ENCODE assay signal across 14 cellular contexts in the genomic region with DNA sequence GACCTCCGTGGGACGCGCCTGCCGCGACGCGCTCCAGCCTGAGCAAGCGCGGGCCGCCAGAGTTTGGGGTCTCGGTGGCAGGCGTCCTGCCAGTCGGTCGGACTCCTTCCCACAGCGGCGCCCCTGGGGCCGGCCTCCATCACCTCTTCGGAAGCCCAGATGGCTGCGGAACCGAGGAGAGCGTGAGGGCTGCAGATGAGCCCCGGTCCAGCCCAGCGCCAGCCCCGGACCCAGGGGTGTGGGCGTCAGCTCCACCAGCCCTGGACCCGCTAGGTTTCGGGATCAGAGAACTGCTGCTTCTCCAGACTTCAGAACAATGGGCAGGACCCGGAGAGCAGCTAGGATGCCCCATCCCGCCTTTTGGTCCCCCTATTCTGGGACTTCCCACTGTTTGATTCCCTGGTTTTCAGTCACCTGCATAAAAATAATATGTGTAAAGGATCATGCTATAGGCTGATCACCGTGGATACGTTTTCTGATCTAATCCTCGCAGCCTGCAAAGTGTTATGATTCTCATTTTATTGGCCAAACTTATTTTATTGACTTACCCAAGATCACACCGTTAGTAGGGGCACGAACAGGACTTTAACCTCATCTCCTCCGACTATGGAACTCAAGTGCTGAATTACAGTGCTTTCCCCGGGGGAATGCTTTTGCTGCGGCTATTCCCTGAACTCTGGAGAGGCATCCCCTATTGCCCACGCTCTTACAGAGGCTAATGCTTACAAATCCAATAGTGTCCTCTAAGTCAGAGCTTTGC. TPM values are rescaled to one million over a fixed set of nuclear protein-coding genes. Genes with fewer than 3 reads are reported as not detected.
A peak's percentile ranks its signal among the peaks of the same experiment; 100 is the strongest.
DNase-seq lines count a peak whose midpoint lies in the region; ATAC-seq, FAIRE-seq and TF ChIP-seq lines count a peak whose summit lies in the region.
"Had no signal": no experiment of that assay in that cellular context is flagged by ENCODE, and none has a peak within 500 bp of the region (broad histone marks: within the 10 kb centered on the region; RNA-seq: fewer than 3 reads in every experiment).

No MANE protein-coding gene starts in this region.

- H3K4me2 ChIP-seq in IMR-90 (ENCODE audit: low read depth, low read length) (no peak overlapping the region; the same call in 1 of the 2 replicates), fibroblast of lung (ENCODE audit: extremely low read depth, insufficient read depth, low read length) (peak overlapping the region; percentile 72)

- peaks cover 69% of the 10 kb centered on the region for H3K27me3 Mint-ChIP-seq in activated T-cell treated with anti-CD3 and anti-CD28 coated beads, Interleukin-2, amount 50 U/mL, for 72 hours (ENCODE audit: low read depth)
- H3K27me3 Mint-ChIP-seq in activated T-cell treated with anti-CD3 and anti-CD28 coated beads, Interleukin-2, amount 50 U/mL, for 4 hours (ENCODE audit: low read depth) = peaks cover 60% of the 10 kb centered on the region

- no peak overlapping the region for H3K14ac ChIP-seq in IMR-90 (replicated peaks; ENCODE audit: low read depth, low read length)

- H3K56ac ChIP-seq in IMR-90 (ENCODE audit: extremely low read depth, insufficient read depth, low read length) = no peak overlapping the region

- no peak for TF ChIP-seq CTCF in IMR-90 (conservative IDR thresholded peaks at IDR 0.05; ENCODE audit: low read depth, low read length)
- TF ChIP-seq CTCF in fibroblast of lung (conservative IDR thresholded peaks at IDR 0.05 in 1 of 2, IDR thresholded peaks at IDR 0.05 in 1 of 2; ENCODE audit: low read depth in 1 of 2, low read length in 2 of 2) = no peak

- H3K18ac ChIP-seq in IMR-90 (ENCODE audit: low read depth, low read length) = no peak overlapping the region

- H3K27me3 ChIP-seq in IMR-90 (ENCODE audit: control insufficient read depth, insufficient read depth, low read length) = peaks cover 82% of the 10 kb centered on the region
- H3K27me3 ChIP-seq in fibroblast of lung (ENCODE audit: control insufficient read depth, insufficient read depth, low read length) = peaks cover 66% of the 10 kb centered on the region

- H3K4me3 Mint-ChIP-seq in activated T-cell treated with anti-CD3 and anti-CD28 coated beads, Interleukin-2, amount 50 U/mL, for 72 hours = peak overlapping the region; percentile 66 to 72
- H3K4me3 Mint-ChIP-seq in activated T-cell treated with anti-CD3 and anti-CD28 coated beads, Interleukin-2, amount 50 U/mL, for 4 hours = no peak overlapping the region

- no peak overlapping the region for H2BK5ac ChIP-seq in IMR-90 (ENCODE audit: low read depth, low read length, poor library complexity, severe bottlenecking)

- H2AFZ ChIP-seq in IMR-90 (replicated peaks; ENCODE audit: low read length, poor library complexity) (peak overlapping the region; percentile 89), fibroblast of lung (ENCODE audit: low read length) (no peak overlapping the region)

- H2AK9ac ChIP-seq in IMR-90 (replicated peaks; ENCODE audit: low read depth, low read length, poor library complexity) = no peak overlapping the region

- CTCF ChIA-PET in IMR-90 (lab: Yijun Ruan, JAX) = interaction anchor here (0.7 kb wide), 1 partner anchor 9 kb away, joined by 4 read pairs; no protein-coding TSS in a partner anchor

- no peak overlapping the region for H3K27ac Mint-ChIP-seq in activated T-cell treated with anti-CD3 and anti-CD28 coated beads, Interleukin-2, amount 50 U/mL, for 72 hours

- H3K4me3 ChIP-seq in IMR-90 (ENCODE audit: insufficient read depth, low read depth, low read length) (no peak overlapping the region), fibroblast of lung (replicated peaks in 1 of 4; ENCODE audit: control extremely low read depth in 1 of 4, insufficient read depth in 1 of 4, low read depth in 3 of 4, low read length in 4 of 4) (peak overlapping the region in 2 of 4 experiments; percentile 39 to 49), skeletal muscle cell (ENCODE audit: low read depth, low read length) (peak overlapping the region; percentile 31)

- no peak overlapping the region for H2AK5ac ChIP-seq in IMR-90 (ENCODE audit: low read depth, low read length)

- FAIRE-seq in frontal cortex (lab: Jason Lieb, UNC) = no peak
- FAIRE-seq: colon, TTC549 had no signal

- H3K4me1 Mint-ChIP-seq in activated T-cell treated with anti-CD3 and anti-CD28 coated beads, Interleukin-2, amount 50 U/mL, for 72 hours (ENCODE audit: low read depth) = peaks cover 16% of the 10 kb centered on the region
- peaks cover 25% of the 10 kb centered on the region for H3K4me1 Mint-ChIP-seq in activated T-cell treated with anti-CD3 and anti-CD28 coated beads, Interleukin-2, amount 50 U/mL, for 4 hours (ENCODE audit: low read depth)

- no peak for ATAC-seq in activated T-cell treated with anti-CD3 and anti-CD28 coated beads, Interleukin-2, amount 50 U/mL, for 72 hours (replicated peaks in 1 of 2)
- ATAC-seq in activated T-cell treated with anti-CD3 and anti-CD28 coated beads, Interleukin-2, amount 50 U/mL, for 4 hours = no peak
- ATAC-seq in IMR-90 (ENCODE audit: low read depth) = no peak
- ATAC-seq: PC-3 had no signal

- no peak for TF ChIP-seq RAD21 in IMR-90 (IDR thresholded peaks at IDR 0.05; ENCODE audit: low read length)

- H3K4me1 ChIP-seq in IMR-90 (ENCODE audit: control insufficient read depth, insufficient read depth, low read length) = peaks cover 6% of the 10 kb centered on the region; the same call in 1 of the 2 replicates
- H3K4me1 ChIP-seq in fibroblast of lung (ENCODE audit: control insufficient read depth, extremely low read depth, insufficient read depth, low read length) = no peaks in the 10 kb centered on the region

- no peak overlapping the region for H4K91ac ChIP-seq in IMR-90 (ENCODE audit: insufficient read depth, low read depth, low read length)

- H3K9me1 ChIP-seq in IMR-90 (ENCODE audit: insufficient read depth, low read length) = no peaks in the 10 kb centered on the region

- H3K9ac ChIP-seq in IMR-90 (ENCODE audit: low read depth, low read length) = no peak overlapping the region
- H3K9ac ChIP-seq in fibroblast of lung (ENCODE audit: insufficient read depth, low read length) = no peak overlapping the region

- no peaks in the 10 kb centered on the region for H3K79me2 ChIP-seq in fibroblast of lung (ENCODE audit: control insufficient read depth, insufficient read depth, low read length)

- dilution Hi-C loops in IMR-90 (cut with HindIII; ENCODE audit: low sequenced_read_pairs, unreplicated experiment) = no loop called here

- no peak overlapping the region for H4K5ac ChIP-seq in IMR-90 (ENCODE audit: low read depth, low read length)

- in situ Hi-C loops in IMR-90 (cut with MboI; ENCODE audit: low sequenced_read_pairs) = no loop called here

- POLR2A ChIA-PET in IMR-90 (lab: Charles Lee; ENCODE audit: unreplicated experiment) = no interaction called here

- H3K36me3 ChIP-seq in IMR-90 (ENCODE audit: control insufficient read depth, insufficient read depth, low read length) = no peaks in the 10 kb centered on the region; the same call in 1 of the 2 replicates
- no peaks in the 10 kb centered on the region for H3K36me3 ChIP-seq in fibroblast of lung (ENCODE audit: control insufficient read depth, insufficient read depth, low read length)

- H3K23ac ChIP-seq in IMR-90 (ENCODE audit: low read depth, low read length) = 0 out of 2 replicates have a peak overlapping the region, but pooled peaks have one; percentile 31

- H3K4ac ChIP-seq in IMR-90 (ENCODE audit: low read depth, low read length) = no peak overlapping the region

- BruUV-seq in IMR-90 (replicated peaks; lab: Mats Ljungman, UMichigan) = no TSS peak

- no peak for DNase-seq in activated T-cell treated with anti-CD3 and anti-CD28 coated beads, Interleukin-2, amount 50 U/mL, for 72 hours
- no peak for DNase-seq in activated T-cell treated with anti-CD3 and anti-CD28 coated beads, Interleukin-2, amount 50 U/mL, for 4 hours
- DNase-seq in IMR-90 (no peak), fibroblast of lung (ENCODE audit: low read depth in 2 of 2) (no peak), skeletal muscle cell (ENCODE audit: low read depth) (no peak), frontal cortex (ENCODE audit: low spot score in 2 of 2) (no peak), pons (ENCODE audit: low spot score) (no peak)
- no peak for DNase-seq in stimulated activated CD4-positive, alpha-beta T cell treated with anti-CD3 and anti-CD28 coated beads, Interleukin-4, amount 100 ng/mL, for 4 hours
- DNase-seq: activated T-cell treated with anti-CD3 and anti-CD28 coated beads, Interleukin-2, amount 50 U/mL, for 1 hour; GF-D8; Karpas-422; PC-3 had no signal

- no peak overlapping the region for H4K8ac ChIP-seq in IMR-90 (ENCODE audit: low read depth in 2 of 2, low read length in 2 of 2)

- H2BK20ac ChIP-seq in IMR-90 (ENCODE audit: low read depth, low read length) = no peak overlapping the region

- H3K36me3 Mint-ChIP-seq in activated T-cell treated with anti-CD3 and anti-CD28 coated beads, Interleukin-2, amount 50 U/mL, for 72 hours (ENCODE audit: insufficient read depth in 2 of 2) = peaks cover 0 to 2% of the 10 kb centered on the region in 2 donors
- H3K36me3 Mint-ChIP-seq in activated T-cell treated with anti-CD3 and anti-CD28 coated beads, Interleukin-2, amount 50 U/mL, for 4 hours (ENCODE audit: insufficient read depth) = peaks cover 10% of the 10 kb centered on the region

- no peak overlapping the region for H2BK15ac ChIP-seq in IMR-90 (ENCODE audit: low read depth, low read length)

- intact Hi-C loops in IMR-90 (cut with micrococcal nuclease) = no loop called here

- no peak for TF ChIP-seq POLR2A in IMR-90 (IDR thresholded peaks at IDR 0.05; ENCODE audit: low read depth, low read length)

- no peaks in the 10 kb centered on the region for H3K9me3 Mint-ChIP-seq in activated T-cell treated with anti-CD3 and anti-CD28 coated beads, Interleukin-2, amount 50 U/mL, for 72 hours
- no peaks in the 10 kb centered on the region for H3K9me3 Mint-ChIP-seq in activated T-cell treated with anti-CD3 and anti-CD28 coated beads, Interleukin-2, amount 50 U/mL, for 4 hours

- peaks cover 4% of the 10 kb centered on the region; the same call in 1 of the 2 replicates for H4K20me1 ChIP-seq in IMR-90 (ENCODE audit: insufficient read depth, low read length)
- H4K20me1 ChIP-seq in fibroblast of lung (ENCODE audit: control insufficient read depth, extremely low read depth, insufficient read depth, low read length) = no peaks in the 10 kb centered on the region

- 9% methylated on average over 22 of the region's 38 CpGs; no CpG with 5 or more reads in 1 of the 2 experiments for WGBS in IMR-90 (ENCODE audit: extremely low coverage in 2 of 2, insufficient read length in 1 of 2), 2 experiments

- H3K9me3 ChIP-seq in IMR-90 (ENCODE audit: control insufficient read depth, insufficient read depth, low read length) (no peaks in the 10 kb centered on the region), fibroblast of lung (ENCODE audit: control insufficient read depth, insufficient read depth, low read depth, low read length) (no peaks in the 10 kb centered on the region)

- no peak overlapping the region for H2BK120ac ChIP-seq in IMR-90 (ENCODE audit: low read depth, low read length)

- no peak overlapping the region for H3K27ac ChIP-seq in IMR-90 (ENCODE audit: insufficient read depth, low read length)
- H3K27ac ChIP-seq in fibroblast of lung (ENCODE audit: insufficient read depth, low read length) = no peak overlapping the region

- no peaks in the 10 kb centered on the region for H3K79me1 ChIP-seq in IMR-90 (ENCODE audit: low read depth in 1 of 2, low read length in 2 of 2)

RNA-seq across cellular contexts. Expression of gene CYP26C1, which starts 2.8 kb away (rescaled TPM):
- under 1 TPM in 1 of 2 donors, not detected in 1; 0.05 TPM for total RNA-seq in activated T-cell treated with anti-CD3 and anti-CD28 coated beads, Interleukin-2, amount 50 U/mL, for 72 hours
- under 1 TPM in 2 of 3 donors, not detected in 1; 0.05 to 0.13 TPM for total RNA-seq in activated T-cell treated with anti-CD3 and anti-CD28 coated beads, Interleukin-2, amount 50 U/mL, for 4 hours
- total RNA-seq in IMR-90 (2012; rRNA removed) (under 0.01 TPM in 1 of 2 replicates, not detected in the other), fibroblast of lung (under 0.01 TPM in 2 replicates), frontal cortex (under 0.01 TPM)
- polyA plus RNA-seq in IMR-90 (2012; rRNA removed) (0.01 and 0.02 TPM in 2 replicates), fibroblast of lung (0.02 and 0.03 TPM in 2 replicates)
- 0.06 and 0.11 TPM in 2 replicates for polyA plus RNA-seq in IMR-90 (2012; cell fraction: cytosol; rRNA removed)
- 0.13 and 0.20 TPM in 2 replicates for polyA plus RNA-seq in IMR-90 (2012; cell fraction: nucleus; rRNA removed; ENCODE audit: low replicate concordance)
- polyA plus RNA-seq in fibroblast of lung (2012) = 0.07 TPM in 1 of 2 replicates, not detected in the other
- not detected in 2 replicates for polyA minus RNA-seq in fibroblast of lung (ENCODE audit: low replicate concordance)
- total RNA-seq: PC-3 had no signal

RNA-seq across cellular contexts. Expression of gene CYP26A1, which starts 10.3 kb away (rescaled TPM):
- total RNA-seq in activated T-cell treated with anti-CD3 and anti-CD28 coated beads, Interleukin-2, amount 50 U/mL, for 72 hours = not detected
- not detected for total RNA-seq in activated T-cell treated with anti-CD3 and anti-CD28 coated beads, Interleukin-2, amount 50 U/mL, for 4 hours
- not detected in 2 replicates for total RNA-seq in IMR-90 (2012; rRNA removed)
- polyA plus RNA-seq in IMR-90 (2012; rRNA removed) = 0.15 TPM in 1 of 2 replicates, not detected in the other
- polyA plus RNA-seq in IMR-90 (2012; cell fraction: cytosol; rRNA removed) = 0.06 and 0.07 TPM in 2 replicates
- polyA plus RNA-seq in IMR-90 (2012; cell fraction: nucleus; rRNA removed; ENCODE audit: low replicate concordance) = 0.37 and 0.38 TPM in 2 replicates
- total RNA-seq in fibroblast of lung = under 0.01 TPM in 1 of 2 replicates, not detected in the other
- not detected in 2 replicates for polyA plus RNA-seq in fibroblast of lung
- not detected in 2 replicates for polyA plus RNA-seq in fibroblast of lung (2012)
- not detected in 2 replicates for polyA minus RNA-seq in fibroblast of lung (ENCODE audit: low replicate concordance)
- 16.7 TPM for total RNA-seq in frontal cortex

Comparison
In these comparisons a context has a peak if more than half of its experiments do, and no peak if none do; other contexts are left out.
1. RNA of gene CYP26A1, which starts 10.3 kb away (total RNA-seq): 16.7 TPM in frontal cortex (single experiment); not detected in activated T-cell treated with anti-CD3 and anti-CD28 coated beads, Interleukin-2, amount 50 U/mL, for 72 hours, not detected in activated T-cell treated with anti-CD3 and anti-CD28 coated beads, Interleukin-2, amount 50 U/mL, for 4 hours, not detected in IMR-90 and under 0.01 TPM in fibroblast of lung; every median in the first group is over 10 times any median in the second.